13 cellular contexts compared by ENCODE assay signal in the genomic region with DNA sequence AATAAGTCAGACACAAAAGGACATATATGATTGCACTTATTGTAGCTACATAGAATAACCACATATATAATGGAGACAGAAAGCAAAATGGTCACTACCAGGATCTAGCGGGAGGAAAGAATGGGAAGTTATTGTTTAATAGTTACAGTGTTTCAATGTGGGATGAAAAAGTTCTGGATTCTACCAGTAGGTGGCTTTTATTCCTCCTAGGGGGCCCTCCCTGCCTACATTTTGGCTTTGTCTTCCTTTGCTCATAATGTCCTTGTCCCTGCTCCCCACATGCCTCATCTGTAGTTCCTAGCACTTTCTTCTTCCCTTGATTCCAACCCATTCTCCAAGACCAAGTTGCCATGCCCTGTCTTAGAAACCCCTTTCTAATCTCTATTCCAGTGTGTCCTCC. TPM values are rescaled to one million over a fixed set of nuclear protein-coding genes. Genes with fewer than 3 reads are reported as not detected.
A peak's percentile ranks its signal among the peaks of the same experiment; 100 is the strongest.
DNase-seq lines count a peak whose midpoint lies in the region; ATAC-seq and TF ChIP-seq lines count a peak whose summit lies in the region.
"Had no signal": no experiment of that assay in that cellular context is flagged by ENCODE, and none has a peak within 500 bp of the region (broad histone marks: within the 10 kb centered on the region; RNA-seq: fewer than 3 reads in every experiment).

No MANE protein-coding gene starts in this region.

- ATAC-seq in GM18505 (IDR thresholded peaks at IDR 0.05; ENCODE audit: unreplicated experiment), result no peak
- ATAC-seq: psoas muscle had no signal

- TF ChIP-seq POLR2A in GM18505 (IDR thresholded peaks at IDR 0.05; ENCODE audit: borderline replicate concordance, extremely low read depth, insufficient read depth, insufficient read length), result no peak

- H3K4me3 Mint-ChIP-seq in activated naive CD4-positive, alpha-beta T cell treated with anti-CD3 and anti-CD28 coated beads, Interleukin-2, amount 50 U/mL, for 24 hours, result no peak overlapping the region
- no peak overlapping the region for H3K4me3 Mint-ChIP-seq in endothelial cell (ENCODE audit: unreplicated experiment)

- no peaks in the 10 kb centered on the region for H3K4me1 Mint-ChIP-seq in activated naive CD4-positive, alpha-beta T cell treated with anti-CD3 and anti-CD28 coated beads, Interleukin-2, amount 50 U/mL, for 24 hours
- no peaks in the 10 kb centered on the region for H3K4me1 Mint-ChIP-seq in endothelial cell (ENCODE audit: unreplicated experiment)

- H3K27ac Mint-ChIP-seq in activated naive CD4-positive, alpha-beta T cell treated with anti-CD3 and anti-CD28 coated beads, Interleukin-2, amount 50 U/mL, for 24 hours, result peak overlapping the region; percentile 38
- peak overlapping the region; percentile 62 for H3K27ac Mint-ChIP-seq in endothelial cell (ENCODE audit: unreplicated experiment)

- DNase-seq in activated naive CD4-positive, alpha-beta T cell (lab: John Stamatoyannopoulos, UW), result no peak
- DNase-seq in NCI-H69 (lab: John Stamatoyannopoulos, UW) (peak; percentile 3), endothelial cell (ENCODE audit: low spot score) (no peak), NCI-H226 (no peak)
- DNase-seq in stimulated activated CD4-positive, alpha-beta T cell treated with anti-CD3 and anti-CD28 coated beads, Interleukin-15, amount 100 ng/mL, for 24 hours, result no peak
- DNase-seq in activated CD4-positive, alpha-beta T cell treated with anti-CD3 and anti-CD28 coated beads for 4 hours, result no peak
- DNase-seq: GDM1; NCI-H1105; psoas muscle; SHP77 treated with DMSO at 0.1 percent for 48 hours; stimulated activated CD4-positive, alpha-beta T cell treated with anti-CD3 and anti-CD28 coated beads, Interleukin-2, amount 100 ng/mL, for 24 hours had no signal

- H3K9me3 Mint-ChIP-seq in activated naive CD4-positive, alpha-beta T cell treated with anti-CD3 and anti-CD28 coated beads, Interleukin-2, amount 50 U/mL, for 24 hours, result peaks cover 14% of the 10 kb centered on the region
- no peaks in the 10 kb centered on the region for H3K9me3 Mint-ChIP-seq in endothelial cell (ENCODE audit: unreplicated experiment)

- peaks cover 17% of the 10 kb centered on the region for H3K36me3 Mint-ChIP-seq in activated naive CD4-positive, alpha-beta T cell treated with anti-CD3 and anti-CD28 coated beads, Interleukin-2, amount 50 U/mL, for 24 hours
- no peaks in the 10 kb centered on the region for H3K36me3 Mint-ChIP-seq in endothelial cell (ENCODE audit: low read depth, unreplicated experiment)

- peak; percentile 66 for TF ChIP-seq CTCF in endothelial cell (IDR thresholded peaks at IDR 0.05; ENCODE audit: unreplicated experiment)

- H3K27me3 Mint-ChIP-seq in activated naive CD4-positive, alpha-beta T cell treated with anti-CD3 and anti-CD28 coated beads, Interleukin-2, amount 50 U/mL, for 24 hours, result no peaks in the 10 kb centered on the region
- no peaks in the 10 kb centered on the region for H3K27me3 Mint-ChIP-seq in endothelial cell (ENCODE audit: unreplicated experiment)

RNA-seq across cellular contexts. Expression of gene ZNF133, which starts 16.3 kb away (rescaled TPM):
- 14.1 TPM for total RNA-seq in endothelial cell (ENCODE audit: unreplicated experiment)
